ENCODE assay signal across 1 cellular context in genomic region chr2:72924353-72925240, GRCh38.
TF ChIP-seq lines count a peak whose summit lies in the region.

No MANE protein-coding gene starts in this region.

TF ChIP-seq in HepG2, 621 proteins besides CTCF, POLR2A, EP300 and RAD21 (continued from another document):
- TF ChIP-seq, protein P1, sequence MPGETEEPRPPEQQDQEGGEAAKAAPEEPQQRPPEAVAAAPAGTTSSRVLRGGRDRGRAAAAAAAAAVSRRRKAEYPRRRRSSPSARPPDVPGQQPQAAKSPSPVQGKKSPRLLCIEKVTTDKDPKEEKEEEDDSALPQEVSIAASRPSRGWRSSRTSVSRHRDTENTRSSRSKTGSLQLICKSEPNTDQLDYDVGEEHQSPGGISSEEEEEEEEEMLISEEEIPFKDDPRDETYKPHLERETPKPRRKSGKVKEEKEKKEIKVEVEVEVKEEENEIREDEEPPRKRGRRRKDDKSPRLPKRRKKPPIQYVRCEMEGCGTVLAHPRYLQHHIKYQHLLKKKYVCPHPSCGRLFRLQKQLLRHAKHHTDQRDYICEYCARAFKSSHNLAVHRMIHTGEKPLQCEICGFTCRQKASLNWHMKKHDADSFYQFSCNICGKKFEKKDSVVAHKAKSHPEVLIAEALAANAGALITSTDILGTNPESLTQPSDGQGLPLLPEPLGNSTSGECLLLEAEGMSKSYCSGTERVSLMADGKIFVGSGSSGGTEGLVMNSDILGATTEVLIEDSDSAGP (CRISPR knock-in tag; IDR thresholded peaks at IDR 0.05; ENCODE audit: borderline replicate concordance): no peak
- TF ChIP-seq NFRKB (IDR thresholded peaks at IDR 0.05) (no peak), HOXA9 (CRISPR knock-in tag; IDR thresholded peaks at IDR 0.05; ENCODE audit: borderline replicate concordance) (no peak)
TF ChIP-seq in HepG2: peak in this region for 4.
